25 cellular contexts compared by ENCODE assay signal in the genomic region with DNA sequence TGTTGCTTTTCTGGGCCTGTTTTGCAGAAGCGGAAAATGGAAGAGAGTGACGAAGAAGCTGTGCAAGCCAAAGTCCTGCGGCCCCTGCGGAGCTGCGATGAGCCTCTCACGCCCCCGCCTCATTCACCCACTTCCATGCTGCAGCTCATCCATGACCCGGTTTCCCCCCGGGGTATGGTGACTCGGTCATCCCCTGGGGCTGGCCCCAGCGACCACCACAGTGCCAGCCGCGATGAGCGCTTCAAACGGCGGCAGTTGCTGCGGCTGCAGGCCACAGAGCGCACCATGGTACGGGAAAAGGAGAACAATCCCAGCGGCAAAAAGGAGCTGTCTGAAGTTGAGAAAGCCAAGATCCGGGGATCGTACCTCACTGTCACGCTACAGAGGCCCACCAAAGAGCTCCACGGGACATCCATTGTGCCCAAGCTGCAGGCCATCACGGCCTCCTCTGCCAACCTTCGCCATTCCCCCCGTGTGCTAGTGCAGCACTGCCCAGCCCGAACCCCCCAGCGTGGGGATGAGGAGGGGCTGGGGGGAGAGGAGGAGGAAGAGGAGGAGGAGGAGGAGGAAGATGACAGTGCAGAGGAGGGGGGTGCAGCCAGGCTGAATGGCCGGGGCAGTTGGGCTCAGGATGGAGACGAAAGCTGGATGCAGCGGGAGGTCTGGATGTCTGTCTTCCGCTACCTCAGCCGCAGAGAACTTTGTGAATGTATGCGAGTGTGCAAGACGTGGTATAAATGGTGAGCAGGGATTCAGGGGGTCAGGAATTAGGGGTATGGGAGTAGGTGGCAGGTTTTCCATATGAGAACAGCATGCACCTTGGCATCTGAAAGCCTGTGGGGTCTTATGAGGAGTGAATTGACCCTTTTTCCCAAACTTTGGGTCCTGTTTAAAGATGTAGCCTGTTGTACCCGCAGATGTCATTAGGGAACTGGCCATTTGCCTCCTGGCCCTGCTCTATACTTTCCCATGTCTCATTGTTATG. TPM values are rescaled to one million over a fixed set of nuclear protein-coding genes. Genes with fewer than 3 reads are reported as not detected.
A peak's percentile ranks its signal among the peaks of the same experiment; 100 is the strongest.
DNase-seq lines count a peak whose midpoint lies in the region; ATAC-seq, FAIRE-seq and TF ChIP-seq lines count a peak whose summit lies in the region.
"Had no signal": no experiment of that assay in that cellular context is flagged by ENCODE, and none has a peak within 500 bp of the region (broad histone marks: within the 10 kb centered on the region; RNA-seq: fewer than 3 reads in every experiment).

No MANE protein-coding gene starts in this region.

- DNase-seq in activated naive CD4-positive, alpha-beta T cell treated with anti-CD3 and anti-CD28 coated beads for 36 hours = no peak
- no peak for DNase-seq in activated naive CD4-positive, alpha-beta T cell (lab: John Stamatoyannopoulos, UW)
- DNase-seq in CD4-positive, alpha-beta memory T cell = peak in 1 of 5 donors; percentile 15
- DNase-seq in K562 (ENCODE audit: extremely low read depth in 1 of 4, low spot score in 3 of 4) (no peak), nephron progenitor cell (no peak), kidney glomerular epithelial cell (lab: John Stamatoyannopoulos, UW) (no peak), HEK293T (ENCODE audit: extremely low spot score) (no peak)
- DNase-seq in stimulated activated CD4-positive, alpha-beta T cell treated with anti-CD3 and anti-CD28 coated beads, Interleukin-4, amount 100 ng/mL, for 4 hours = no peak
- DNase-seq: ACHN, activated B cell treated with CpG ODN at 0.5 μM for 24 hours, amniotic stem cell, caudate nucleus, dorsolateral prefrontal cortex, foreskin fibroblast, NCI-H1092 treated with DMSO at 0.1 percent for 48 hours, NCI-H2029, NCI-H226, NCI-H748 treated with DMSO at 0.1 percent for 48 hours, substantia nigra, T1000 had no signal

- H4K20me1 ChIP-seq in K562 (replicated peaks; ENCODE audit: control insufficient read depth, insufficient read depth, low read length) = peaks cover 3% of the 10 kb centered on the region; the same call in 1 of the 2 replicates

- no peak overlapping the region; a peak in 1 of 4 replicates for H3K9ac ChIP-seq in K562 (ENCODE audit: insufficient read depth in 1 of 2, low read depth in 2 of 2, low read length in 2 of 2)

- CTCF ChIA-PET in activated naive CD4-positive, alpha-beta T cell treated with anti-CD3 and anti-CD28 coated beads for 36 hours (lab: Charles Lee) = interaction anchor here (1.9 kb wide), 1 partner anchor 12 kb away, joined by 9 read pairs; no protein-coding TSS in a partner anchor
- CTCF ChIA-PET in CD4-positive, alpha-beta memory T cell (lab: Charles Lee; ENCODE audit: partially characterized antibody) = interaction anchor here (0.6 to 3.8 kb wide), 5 partner anchors 10 to 132 kb away, joined by 3 to 16 read pairs (median 3); no protein-coding TSS in a partner anchor
- CTCF ChIA-PET in K562 (lab: Yijun Ruan, JAX; ENCODE audit: low intra/inter-chr PET ratio) (no interaction called here), HEK293T (lab: Yijun Ruan, JAX) (no interaction called here)

- intact Hi-C loops in activated naive CD4-positive, alpha-beta T cell treated with anti-CD3 and anti-CD28 coated beads for 36 hours (cut with micrococcal nuclease) = no loop called here
- intact Hi-C loops in CD4-positive, alpha-beta memory T cell (cut with micrococcal nuclease) = no loop called here
- intact Hi-C loops in K562 (cut with micrococcal nuclease) = no loop called here

- no peak overlapping the region for H3K27ac ChIP-seq in CD4-positive, alpha-beta memory T cell (ENCODE audit: low read depth, low read length)
- no peak overlapping the region for H3K27ac ChIP-seq in K562 (ENCODE audit: extremely low read depth, low read depth, low read length)
- H3K27ac ChIP-seq: BLaER1 treated with 17β-estradiol and CSF1 and Interleukin-3, amounts not matched to agents 10 nM and 100 nM; left lung; right atrium auricular region had no signal

- H3K27ac Mint-ChIP-seq in activated naive CD4-positive, alpha-beta T cell treated with anti-CD3 and anti-CD28 coated beads for 36 hours = peak overlapping the region; percentile 62
- H3K27ac Mint-ChIP-seq in CD4-positive, alpha-beta memory T cell = peak overlapping the region in 5 of 7 donors; percentile 30 to 78 (median 36)
- H3K27ac Mint-ChIP-seq in nephron progenitor cell = peak overlapping the region; percentile 85
- H3K27ac Mint-ChIP-seq: activated B cell treated with CpG ODN at 0.5 μM for 24 hours; activated T-helper 1 cell treated with anti-CD3 and anti-CD28 coated beads, Interleukin-12 subunit alpha, Interleukin-12 subunit beta, Interleukin-2, Interleukin-4 antibody, amounts not matched to agents 30 ng/mL and 10 ng/mL and 1 ng/mL, durations not matched to agents 14 hours and 24 hours and 36 hours had no signal

- peaks cover 15% of the 10 kb centered on the region for H3K4me1 ChIP-seq in CD4-positive, alpha-beta memory T cell (ENCODE audit: insufficient read depth, low read length)
- peaks cover 0 to 11% of the 10 kb centered on the region in 2 experiments; a peak in 1 of 5 replicates for H3K4me1 ChIP-seq in K562 (replicated peaks in 1 of 2; ENCODE audit: control insufficient read depth in 2 of 2, insufficient read depth in 2 of 2, low read length in 2 of 2)

- no TSS peak for BruUV-seq in K562 (replicated peaks; lab: Mats Ljungman, UMichigan)

- peaks cover 58% of the 10 kb centered on the region for H3K36me3 Mint-ChIP-seq in activated naive CD4-positive, alpha-beta T cell treated with anti-CD3 and anti-CD28 coated beads for 36 hours (ENCODE audit: low read depth)
- peaks cover 81 to 93% of the 10 kb centered on the region in 2 donors for H3K36me3 Mint-ChIP-seq in CD4-positive, alpha-beta memory T cell
- peaks cover 90% of the 10 kb centered on the region for H3K36me3 Mint-ChIP-seq in nephron progenitor cell (ENCODE audit: low read depth)

- no peak overlapping the region for H3K4me3 Mint-ChIP-seq in activated naive CD4-positive, alpha-beta T cell treated with anti-CD3 and anti-CD28 coated beads for 36 hours
- peak overlapping the region in 1 of 8 donors; percentile 20 for H3K4me3 Mint-ChIP-seq in CD4-positive, alpha-beta memory T cell
- H3K4me3 Mint-ChIP-seq in nephron progenitor cell = no peak overlapping the region
- H3K4me3 Mint-ChIP-seq: activated B cell treated with CpG ODN at 0.5 μM for 24 hours; activated T-helper 1 cell treated with anti-CD3 and anti-CD28 coated beads, Interleukin-12 subunit alpha, Interleukin-12 subunit beta, Interleukin-2, Interleukin-4 antibody, amounts not matched to agents 30 ng/mL and 10 ng/mL and 1 ng/mL, durations not matched to agents 14 hours and 24 hours and 36 hours had no signal

- FAIRE-seq in K562 (lab: Jason Lieb, UNC) = no peak
- FAIRE-seq: H1 had no signal

- 93% methylated on average over 23 of the region's 37 CpGs for WGBS in K562 (ENCODE audit: insufficient coverage, low coverage, missing lambda C conversion rate)

- no peak for ATAC-seq in K562
- ATAC-seq: left lung had no signal

- POLR2A ChIA-PET in CD4-positive, alpha-beta memory T cell (lab: Charles Lee; ENCODE audit: partially characterized antibody) = interaction anchor here (1.3 to 8.1 kb wide), 4 partner anchors 10 to 68 kb away, joined by 3 to 64 read pairs (median 4); partner anchors contain the start of gene ANKRD13D
- POLR2A ChIA-PET in K562 (lab: Yijun Ruan, JAX) (interaction anchor here (0.6 to 6.8 kb wide), 5 partner anchors 10 to 67 kb away, joined by 3 to 58 read pairs (median 3); no protein-coding TSS in a partner anchor), HEK293T (lab: Yijun Ruan, JAX) (interaction anchor here (1.5 kb wide), 1 partner anchor 67 kb away, joined by 3 read pairs; no protein-coding TSS in a partner anchor)

- no peaks in the 10 kb centered on the region for H3K9me3 ChIP-seq in CD4-positive, alpha-beta memory T cell (ENCODE audit: control insufficient read depth in 1 of 2, low read length in 2 of 2)
- no peaks in the 10 kb centered on the region for H3K9me3 ChIP-seq in K562 (replicated peaks; ENCODE audit: control insufficient read depth, insufficient read depth, low read depth, low read length)
- H3K9me3 ChIP-seq: BLaER1 treated with 17β-estradiol and CSF1 and Interleukin-3, amounts not matched to agents 10 nM and 100 nM; left lung; right atrium auricular region had no signal

- in situ Hi-C loops in K562 (cut with MboI) = no loop called here

- no peak for TF ChIP-seq POLR2A in K562 (conservative IDR thresholded peaks at IDR 0.05)

- peaks cover 97% of the 10 kb centered on the region for H3K36me3 ChIP-seq in CD4-positive, alpha-beta memory T cell (ENCODE audit: insufficient read depth, low read length)
- peaks cover 99% of the 10 kb centered on the region for H3K36me3 ChIP-seq in K562 (ENCODE audit: control insufficient read depth, insufficient read depth, low read length)

- no peaks in the 10 kb centered on the region for H3K27me3 Mint-ChIP-seq in activated naive CD4-positive, alpha-beta T cell treated with anti-CD3 and anti-CD28 coated beads for 36 hours (ENCODE audit: low read depth)
- H3K27me3 Mint-ChIP-seq in CD4-positive, alpha-beta memory T cell = no peaks in the 10 kb centered on the region
- H3K27me3 Mint-ChIP-seq in nephron progenitor cell (ENCODE audit: low read depth, poor library complexity) = no peaks in the 10 kb centered on the region
- H3K27me3 Mint-ChIP-seq: activated B cell treated with CpG ODN at 0.5 μM for 24 hours had no signal

- no peak overlapping the region for H2AFZ ChIP-seq in K562 (ENCODE audit: low read depth, low read length)

- H3K4me1 Mint-ChIP-seq in activated naive CD4-positive, alpha-beta T cell treated with anti-CD3 and anti-CD28 coated beads for 36 hours (ENCODE audit: low read depth) = peaks cover 14% of the 10 kb centered on the region
- peaks cover 14 to 63% (median 35%) of the 10 kb centered on the region in 4 donors for H3K4me1 Mint-ChIP-seq in CD4-positive, alpha-beta memory T cell
- no peaks in the 10 kb centered on the region for H3K4me1 Mint-ChIP-seq in nephron progenitor cell

- no peak for TF ChIP-seq EP300 in K562 (IDR thresholded peaks at IDR 0.05; ENCODE audit: low read length)

- H3K4me3 ChIP-seq in CD4-positive, alpha-beta memory T cell (ENCODE audit: low read length in 2 of 2) = no peak overlapping the region
- no peak overlapping the region for H3K4me3 ChIP-seq in K562
- H3K4me3 ChIP-seq: BLaER1 treated with 17β-estradiol and CSF1 and Interleukin-3, amounts not matched to agents 10 nM and 100 nM; dorsolateral prefrontal cortex; left lung; right atrium auricular region had no signal

- peaks cover 7% of the 10 kb centered on the region for H3K79me2 ChIP-seq in K562 (ENCODE audit: control insufficient read depth, insufficient read depth, low read length)

- no peaks in the 10 kb centered on the region for H3K9me1 ChIP-seq in K562 (ENCODE audit: control insufficient read depth, insufficient read depth, low read length)

- no peak for TF ChIP-seq RAD21 in K562 (CRISPR knock-in tag; conservative IDR thresholded peaks at IDR 0.05 in 1 of 2, IDR thresholded peaks at IDR 0.05 in 1 of 2)

- H3K27me3 ChIP-seq in CD4-positive, alpha-beta memory T cell (ENCODE audit: insufficient read depth, low read length) = no peaks in the 10 kb centered on the region
- no peaks in the 10 kb centered on the region for H3K27me3 ChIP-seq in K562 (ENCODE audit: control insufficient read depth in 2 of 2, insufficient read depth in 2 of 2, low read length in 2 of 2)
- H3K27me3 ChIP-seq: BLaER1 treated with 17β-estradiol and CSF1 and Interleukin-3, amounts not matched to agents 10 nM and 100 nM; dorsolateral prefrontal cortex; left lung; right atrium auricular region had no signal

- no peaks in the 10 kb centered on the region for H3K9me3 Mint-ChIP-seq in activated naive CD4-positive, alpha-beta T cell treated with anti-CD3 and anti-CD28 coated beads for 36 hours
- H3K9me3 Mint-ChIP-seq in CD4-positive, alpha-beta memory T cell = peaks cover 0 to 2% (median 0%) of the 10 kb centered on the region in 8 donors
- H3K9me3 Mint-ChIP-seq in nephron progenitor cell = no peaks in the 10 kb centered on the region
- H3K9me3 Mint-ChIP-seq: activated B cell treated with CpG ODN at 0.5 μM for 24 hours; activated T-helper 1 cell treated with anti-CD3 and anti-CD28 coated beads, Interleukin-12 subunit alpha, Interleukin-12 subunit beta, Interleukin-2, Interleukin-4 antibody, amounts not matched to agents 30 ng/mL and 10 ng/mL and 1 ng/mL, durations not matched to agents 14 hours and 24 hours and 36 hours had no signal

- H3K4me2 ChIP-seq in K562 (ENCODE audit: insufficient read depth, low read length) = no peak overlapping the region

- TF ChIP-seq CTCF in K562 (IDR thresholded peaks at IDR 0.05 in 2 of 3, conservative IDR thresholded peaks at IDR 0.05 in 1 of 3; ENCODE audit: insufficient read depth in 2 of 3, low read depth in 1 of 3, low read length in 3 of 3) = no peak
- no peak for TF ChIP-seq CTCF in nephron progenitor cell (IDR thresholded peaks at IDR 0.05)

RNA-seq across cellular contexts. Expression of gene GRK2, which starts 15.9 kb away (rescaled TPM):
- 100 to 1,000 TPM; 293 to 295 TPM for total RNA-seq in activated naive CD4-positive, alpha-beta T cell treated with anti-CD3 and anti-CD28 coated beads for 36 hours
- total RNA-seq in CD4-positive, alpha-beta memory T cell = 100 to 1,000 TPM; 299 to 310 TPM
- 10 to 100 TPM; 12.8 to 63.7 TPM for polyA plus RNA-seq in CD4-positive, alpha-beta memory T cell
- 64.7 and 214 TPM in 2 replicates for total RNA-seq in K562 (2011; cell fraction: chromatin; rRNA removed; ENCODE audit: low replicate concordance)
- total RNA-seq in K562 (2011; cell fraction: nucleolus; rRNA removed) = 185 and 206 TPM in 2 replicates
- 62.7 and 78.2 TPM in 2 replicates for total RNA-seq in K562 (2011; cell fraction: nucleoplasm; rRNA removed)
- 83.1 and 97.8 TPM in 2 replicates for total RNA-seq in K562 (2014; rRNA removed)
- total RNA-seq in K562 (2014; rRNA removed; fragmentation: Illumina TruSeq; extraction: Trizol) = 27.8 and 41.7 TPM in 2 replicates
- 40.6 and 42.2 TPM in 2 replicates for total RNA-seq in K562 (2015; rRNA removed; fragmentation: Illumina TruSeq; extraction: Trizol)
- total RNA-seq in K562 (2021) = 93.3 and 95.3 TPM in 2 replicates
- polyA plus RNA-seq in K562 (2011; rRNA removed) = 63.4 and 98.5 TPM in 2 replicates
- 70.8 and 122 TPM in 2 replicates for polyA plus RNA-seq in K562 (2011; cell fraction: cytosol; rRNA removed)
- polyA plus RNA-seq in K562 (2011; cell fraction: nucleus; rRNA removed) = 259 and 262 TPM in 2 replicates
- 87.6 and 130 TPM in 2 replicates for polyA plus RNA-seq in K562 (2012)
- 56.5 and 65.3 TPM in 2 replicates for polyA plus RNA-seq in K562 (2014; fragmentation: Illumina TruSeq; extraction: Trizol)
- under 1 TPM; 0.24 to 0.82 TPM for polyA plus RNA-seq in K562 (2014; fragmentation: Nextera tagmentation; extraction: Ambion mirVana)
- polyA plus RNA-seq in K562 (2014; rRNA removed) = 95.8 and 96.0 TPM in 2 replicates
- polyA minus RNA-seq in K562 (2011; rRNA and poly(A)+ RNA removed) = 36.9 and 61.5 TPM in 2 replicates
- 89.3 and 92.9 TPM in 2 replicates for polyA minus RNA-seq in K562 (2011; cell fraction: cytosol; rRNA and poly(A)+ RNA removed)
- 57.5 and 75.9 TPM in 2 replicates for polyA minus RNA-seq in K562 (2011; cell fraction: nucleus; rRNA and poly(A)+ RNA removed)

RNA-seq across cellular contexts. Expression of gene ANKRD13D, which starts 38.8 kb away (rescaled TPM):
- total RNA-seq in activated naive CD4-positive, alpha-beta T cell treated with anti-CD3 and anti-CD28 coated beads for 36 hours = 10 to 100 TPM; 56.2 to 61.9 TPM
- 100 to 1,000 TPM; 244 to 247 TPM for total RNA-seq in CD4-positive, alpha-beta memory T cell
- polyA plus RNA-seq in CD4-positive, alpha-beta memory T cell = 10 to 100 TPM; 12.0 to 31.3 TPM
- 105 and 289 TPM in 2 replicates for total RNA-seq in K562 (2011; cell fraction: chromatin; rRNA removed; ENCODE audit: low replicate concordance)
- total RNA-seq in K562 (2011; cell fraction: nucleolus; rRNA removed) = 185 and 212 TPM in 2 replicates
- total RNA-seq in K562 (2011; cell fraction: nucleoplasm; rRNA removed) = 120 and 126 TPM in 2 replicates
- total RNA-seq in K562 (2014; rRNA removed) (28.6 and 30.5 TPM in 2 replicates), K562 (2014; rRNA removed; fragmentation: Illumina TruSeq; extraction: Trizol) (5.3 and 7.9 TPM in 2 replicates), K562 (2015; rRNA removed; fragmentation: Illumina TruSeq; extraction: Trizol) (19.6 and 25.1 TPM in 2 replicates), K562 (2021) (37.3 and 40.9 TPM in 2 replicates)
- polyA plus RNA-seq in K562 (2011; rRNA removed) (22.4 and 36.6 TPM in 2 replicates), K562 (2014; fragmentation: Illumina TruSeq; extraction: Trizol) (15.8 and 20.8 TPM in 2 replicates), K562 (2014; fragmentation: Nextera tagmentation; extraction: Ambion mirVana) (1 to 10 TPM in 1 of 2 experiments, under 1 TPM in 1; 0.94 to 1.9 TPM), K562 (2014; rRNA removed) (38.8 and 40.8 TPM in 2 replicates)
- 28.9 and 46.9 TPM in 2 replicates for polyA plus RNA-seq in K562 (2011; cell fraction: cytosol; rRNA removed)
- polyA plus RNA-seq in K562 (2011; cell fraction: nucleus; rRNA removed) = 147 and 217 TPM in 2 replicates
- polyA plus RNA-seq in K562 (2012) = 22.5 and 55.8 TPM in 2 replicates
- 9.5 and 12.1 TPM in 2 replicates for polyA minus RNA-seq in K562 (2011; rRNA and poly(A)+ RNA removed)
- polyA minus RNA-seq in K562 (2011; cell fraction: cytosol; rRNA and poly(A)+ RNA removed) = 10.6 and 13.5 TPM in 2 replicates
- 54.4 and 59.6 TPM in 2 replicates for polyA minus RNA-seq in K562 (2011; cell fraction: nucleus; rRNA and poly(A)+ RNA removed)

RNA-seq across cellular contexts. Expression of gene SSH3, which starts 53.0 kb away (rescaled TPM):
- total RNA-seq in activated naive CD4-positive, alpha-beta T cell treated with anti-CD3 and anti-CD28 coated beads for 36 hours = 1 to 10 TPM; 4.1 to 5.4 TPM
- 10 to 100 TPM; 22.5 to 26.3 TPM for total RNA-seq in CD4-positive, alpha-beta memory T cell
- 1 to 10 TPM in 1 of 2 donors, under 1 TPM in 1; 0.79 to 6.5 TPM for polyA plus RNA-seq in CD4-positive, alpha-beta memory T cell
- total RNA-seq in K562 (2011; cell fraction: chromatin; rRNA removed; ENCODE audit: low replicate concordance) = 1.5 and 6.8 TPM in 2 replicates
- total RNA-seq in K562 (2011; cell fraction: nucleolus; rRNA removed) = 2.8 and 3.3 TPM in 2 replicates
- total RNA-seq in K562 (2011; cell fraction: nucleoplasm; rRNA removed) = 0.92 and 1.3 TPM in 2 replicates
- total RNA-seq in K562 (2014; rRNA removed) (0.12 and 0.27 TPM in 2 replicates), K562 (2014; rRNA removed; fragmentation: Illumina TruSeq; extraction: Trizol) (not detected in 2 replicates), K562 (2015; rRNA removed; fragmentation: Illumina TruSeq; extraction: Trizol) (0.14 and 0.68 TPM in 2 replicates), K562 (2021) (1.0 and 1.5 TPM in 2 replicates)
- polyA plus RNA-seq in K562 (2011; rRNA removed) (0.07 and 0.88 TPM in 2 replicates), K562 (2014; fragmentation: Illumina TruSeq; extraction: Trizol) (0.19 and 0.24 TPM in 2 replicates), K562 (2014; fragmentation: Nextera tagmentation; extraction: Ambion mirVana) (not detected), K562 (2014; rRNA removed) (0.24 and 0.90 TPM in 2 replicates)
- polyA plus RNA-seq in K562 (2011; cell fraction: cytosol; rRNA removed) = 0.12 and 0.39 TPM in 2 replicates
- 1.3 and 3.4 TPM in 2 replicates for polyA plus RNA-seq in K562 (2011; cell fraction: nucleus; rRNA removed)
- polyA plus RNA-seq in K562 (2012) = 1.3 and 1.4 TPM in 2 replicates
- polyA minus RNA-seq in K562 (2011; rRNA and poly(A)+ RNA removed) = 0.09 TPM in 1 of 2 replicates, not detected in the other
- polyA minus RNA-seq in K562 (2011; cell fraction: cytosol; rRNA and poly(A)+ RNA removed) = 0.48 TPM in 1 of 2 replicates, not detected in the other
- polyA minus RNA-seq in K562 (2011; cell fraction: nucleus; rRNA and poly(A)+ RNA removed) = 0.89 and 1.5 TPM in 2 replicates

Comparison
In these comparisons a context has a peak if more than half of its experiments do, and no peak if none do; other contexts are left out.
1. CTCF ChIA-PET loops: an anchor here in activated naive CD4-positive, alpha-beta T cell treated with anti-CD3 and anti-CD28 coated beads for 36 hours (1.9 kb wide) and CD4-positive, alpha-beta memory T cell (0.6 to 3.8 kb wide); none called in K562 and HEK293T.